8 cellular contexts compared by ENCODE assay signal in genomic region chr19:11639602-11640471, GRCh38. TPM values are rescaled to one million over a fixed set of nuclear protein-coding genes. Genes with fewer than 3 reads are reported as not detected.
DNase-seq lines count a peak whose midpoint lies in the region; ATAC-seq and TF ChIP-seq lines count a peak whose summit lies in the region.

No MANE protein-coding gene starts in this region.

- peaks cover 4% of the 10 kb centered on the region for H3K9me3 Mint-ChIP-seq in neural crest cell
- H3K9me3 Mint-ChIP-seq in stimulated activated naive CD8-positive, alpha-beta T cell treated with anti-CD3 and anti-CD28 coated beads, Interleukin-15, amount 100 ng/mL, for 72 hours, result peaks cover 0 to 5% of the 10 kb centered on the region in 2 donors

- TF ChIP-seq CTCF in RWPE2 (IDR thresholded peaks at IDR 0.05; ENCODE audit: poor library complexity, severe bottlenecking) (no peak), foreskin fibroblast (IDR thresholded peaks at IDR 0.05; ENCODE audit: low read depth, low read length) (no peak), neural crest cell (conservative IDR thresholded peaks at IDR 0.05) (no peak)

- H3F3A ChIP-seq in GM23248 (ENCODE audit: insufficient read depth), result no peaks in the 10 kb centered on the region

- peak overlapping the region; percentile 83 for H3K9ac ChIP-seq in GM23248

- H3K4me2 ChIP-seq in GM23248 (ENCODE audit: unreplicated experiment), result peak overlapping the region; percentile 88

- H3K4me3 Mint-ChIP-seq in neural crest cell, result peak overlapping the region; percentile 99
- H3K4me3 Mint-ChIP-seq in stimulated activated naive CD8-positive, alpha-beta T cell treated with anti-CD3 and anti-CD28 coated beads, Interleukin-15, amount 100 ng/mL, for 72 hours, result peak overlapping the region; percentile 85 to 89

- H3K27me3 ChIP-seq in GM23248 (replicated peaks; ENCODE audit: insufficient read depth) (no peaks in the 10 kb centered on the region), RWPE2 (ENCODE audit: insufficient read depth, poor library complexity, severe bottlenecking) (no peaks in the 10 kb centered on the region)

- DNase-seq in DMS53 (lab: John Stamatoyannopoulos, UW) (peak; percentile 98), GM23248 (peak; percentile 98), Kasumi-1 (lab: John Stamatoyannopoulos, UW) (peak; percentile 97 to 98), RWPE2 (ENCODE audit: low spot score) (peak; percentile 96), foreskin fibroblast (peak; percentile 83 to 97), neural crest cell (ENCODE audit: low read depth, low spot score) (peak; percentile 98)
- peak; percentile 94 for DNase-seq in activated effector memory CD4-positive, alpha-beta T cell treated with anti-CD3 and anti-CD28 coated beads, Interleukin-2, amount 50 U/mL, for 16 hours
- peak; percentile 93 to 95 for DNase-seq in stimulated activated naive CD8-positive, alpha-beta T cell treated with anti-CD3 and anti-CD28 coated beads, Interleukin-15, amount 100 ng/mL, for 72 hours

- peak overlapping the region; percentile 82 for H2AFZ ChIP-seq in GM23248

- H3K4me3 ChIP-seq in GM23248, result peak overlapping the region; percentile 79
- H3K4me3 ChIP-seq in RWPE2 (ENCODE audit: severe bottlenecking), result peak overlapping the region; percentile 99
- H3K4me3 ChIP-seq in foreskin fibroblast (ENCODE audit: low read depth in 1 of 2, low read length in 2 of 2), result peak overlapping the region; percentile 81 to 84

- H3K9me2 ChIP-seq in GM23248 (ENCODE audit: insufficient read depth), result no peaks in the 10 kb centered on the region

- peaks cover 12% of the 10 kb centered on the region for H3K4me1 Mint-ChIP-seq in neural crest cell
- peaks cover 5% of the 10 kb centered on the region for H3K4me1 Mint-ChIP-seq in stimulated activated naive CD8-positive, alpha-beta T cell treated with anti-CD3 and anti-CD28 coated beads, Interleukin-15, amount 100 ng/mL, for 72 hours

- H4K20me1 ChIP-seq in GM23248 (ENCODE audit: insufficient read depth), result no peaks in the 10 kb centered on the region

- H3K36me3 ChIP-seq in GM23248 (ENCODE audit: low read depth) (no peaks in the 10 kb centered on the region), RWPE2 (ENCODE audit: low read depth) (peaks cover 5% of the 10 kb centered on the region)

- peaks cover 7% of the 10 kb centered on the region for H3K36me3 Mint-ChIP-seq in neural crest cell (ENCODE audit: low read depth)

- H3K4me1 ChIP-seq in GM23248 (ENCODE audit: insufficient read depth) (no peaks in the 10 kb centered on the region), RWPE2 (ENCODE audit: insufficient read depth, poor library complexity, severe bottlenecking) (peaks cover 2% of the 10 kb centered on the region)

- H3K27ac ChIP-seq in GM23248 (peak overlapping the region; percentile 21), RWPE2 (ENCODE audit: poor library complexity, severe bottlenecking) (peak overlapping the region; percentile 50)

- peak overlapping the region; percentile 99 for H3K27ac Mint-ChIP-seq in neural crest cell (ENCODE audit: unreplicated experiment)
- H3K27ac Mint-ChIP-seq in stimulated activated naive CD8-positive, alpha-beta T cell treated with anti-CD3 and anti-CD28 coated beads, Interleukin-15, amount 100 ng/mL, for 72 hours, result peak overlapping the region in 1 of 2 donors; percentile 57

- H3K9me3 ChIP-seq in GM23248 (ENCODE audit: low read depth), result no peaks in the 10 kb centered on the region
- no peaks in the 10 kb centered on the region for H3K9me3 ChIP-seq in RWPE2 (ENCODE audit: severe bottlenecking)

- no peaks in the 10 kb centered on the region for H3K27me3 Mint-ChIP-seq in neural crest cell (ENCODE audit: low read depth)
- peaks cover 21% of the 10 kb centered on the region for H3K27me3 Mint-ChIP-seq in stimulated activated naive CD8-positive, alpha-beta T cell treated with anti-CD3 and anti-CD28 coated beads, Interleukin-15, amount 100 ng/mL, for 72 hours

- peak; percentile 99 for ATAC-seq in RWPE2 (ENCODE audit: low read depth)
- peak; percentile 100 for ATAC-seq in stimulated activated naive CD8-positive, alpha-beta T cell treated with anti-CD3 and anti-CD28 coated beads, Interleukin-15, amount 100 ng/mL, for 72 hours

- in situ Hi-C loops in GM23248 (cut with MboI), result no loop called here

- H3K79me2 ChIP-seq in GM23248 (ENCODE audit: insufficient read depth), result no peaks in the 10 kb centered on the region

- 0 to 1% methylated on average over 50 to 55 of the region's 55 CpGs for WGBS in GM23248 (ENCODE audit: low coverage in 1 of 2, low lambda C conversion rate in 2 of 2, missing lambda C conversion rate in 2 of 2), 2 experiments

RNA-seq across cellular contexts. Expression of gene ZNF627, which starts 42.6 kb away (rescaled TPM):
- total RNA-seq in GM23248 (2014; rRNA removed; shearing (Covaris generic)), result 13.3 and 13.8 TPM in 2 replicates
- 7.2 and 7.7 TPM in 2 replicates for polyA plus RNA-seq in GM23248 (2016; fragmentation: Nextera tagmentation; extraction: Ambion mirVana)
- total RNA-seq in neural crest cell, result 22.2 and 26.9 TPM in 2 replicates

Comparison
In these comparisons a context has a peak if more than half of its experiments do, and no peak if none do; other contexts are left out.
1. Peak in every context shown above with its lines: DNase-seq, ATAC-seq, H3K4me3 ChIP-seq and H3K27ac ChIP-seq.